ENCODE assay signal across 20 cellular contexts in genomic region chr7:7247658-7248057, GRCh38.
DNase-seq lines count a peak whose midpoint lies in the region; ATAC-seq and TF ChIP-seq lines count a peak whose summit lies in the region.
"Had no signal": no experiment of that assay in that cellular context is flagged by ENCODE, and none has a peak within 500 bp of the region (broad histone marks: within the 10 kb centered on the region; RNA-seq: fewer than 3 reads in every experiment).

No MANE protein-coding gene starts in this region.

- H3K9me2 ChIP-seq in OCI-LY1 (ENCODE audit: low read depth, low read length): no peaks in the 10 kb centered on the region

- no peaks in the 10 kb centered on the region for H3F3A ChIP-seq in OCI-LY1 (ENCODE audit: insufficient read depth, low read length)

- peak overlapping the region; percentile 62 for H3K4me2 ChIP-seq in OCI-LY1 (ENCODE audit: low read length)

- no peaks in the 10 kb centered on the region for H3K27me3 ChIP-seq in OCI-LY1 (ENCODE audit: insufficient read depth, low read length)
- H3K27me3 ChIP-seq in endocrine pancreas (ENCODE audit: control insufficient read depth, insufficient read depth, low read length): no peaks in the 10 kb centered on the region
- H3K27me3 ChIP-seq: adrenal gland, suprapubic skin had no signal

- no peak for DNase-seq in activated naive CD4-positive, alpha-beta T cell treated with anti-CD3 and anti-CD28 coated beads, Interleukin-2, amount 50 U/mL, for 72 hours (ENCODE audit: low spot score in 2 of 2)
- no peak for DNase-seq in stimulated activated effector memory CD8-positive, alpha-beta T cell treated with anti-CD3 and anti-CD28 coated beads, Interleukin-12 subunit alpha, Interleukin-12 subunit beta, amount 100 ng/mL, for 72 hours (ENCODE audit: low spot score in 2 of 2)
- DNase-seq in stimulated activated CD4-positive, alpha-beta T cell treated with anti-CD3 and anti-CD28 coated beads, Interleukin-2, amount 100 ng/mL, for 48 hours: no peak
- DNase-seq in substantia nigra (lab: John Stamatoyannopoulos, UW) (no peak), NCI-H2171 (lab: John Stamatoyannopoulos, UW) (no peak)
- DNase-seq: activated CD4-positive, alpha-beta T cell treated with anti-CD3 and anti-CD28 coated beads for 1 hour; adrenal gland; Caco-2; EL; H9; kidney glomerular epithelial cell; NCI-H1694 treated with DMSO at 0.1 percent for 48 hours; Right ventricle myocardium superior; stimulated activated CD4-positive, alpha-beta T cell treated with anti-CD3 and anti-CD28 coated beads, Interleukin-2, amount 100 ng/mL, for 24 hours; T-helper 9 cell had no signal

- H3K9ac ChIP-seq in OCI-LY1 (ENCODE audit: low read length) (peak overlapping the region; percentile 9), endocrine pancreas (ENCODE audit: control insufficient read depth, insufficient read depth, low read length) (no peak overlapping the region)

- no peak for ATAC-seq in activated naive CD4-positive, alpha-beta T cell treated with anti-CD3 and anti-CD28 coated beads, Interleukin-2, amount 50 U/mL, for 72 hours
- ATAC-seq in stimulated activated effector memory CD8-positive, alpha-beta T cell treated with anti-CD3 and anti-CD28 coated beads, Interleukin-12 subunit alpha, Interleukin-12 subunit beta, amount 100 ng/mL, for 72 hours: no peak
- ATAC-seq: sciatic nerve had no signal

- H3K27ac Mint-ChIP-seq in activated naive CD4-positive, alpha-beta T cell treated with anti-CD3 and anti-CD28 coated beads, Interleukin-2, amount 50 U/mL, for 24 hours: no peak overlapping the region
- H3K27ac Mint-ChIP-seq in activated naive CD4-positive, alpha-beta T cell treated with anti-CD3 and anti-CD28 coated beads, Interleukin-2, amount 50 U/mL, for 72 hours: no peak overlapping the region
- H3K27ac Mint-ChIP-seq in stimulated activated effector memory CD8-positive, alpha-beta T cell treated with anti-CD3 and anti-CD28 coated beads, Interleukin-12 subunit alpha, Interleukin-12 subunit beta, amount 100 ng/mL, for 72 hours: peak overlapping the region; percentile 78
- H3K27ac Mint-ChIP-seq: H9 had no signal

- peak overlapping the region; percentile 30 for H3K4me3 Mint-ChIP-seq in activated naive CD4-positive, alpha-beta T cell treated with anti-CD3 and anti-CD28 coated beads, Interleukin-2, amount 50 U/mL, for 24 hours
- no peak overlapping the region for H3K4me3 Mint-ChIP-seq in stimulated activated effector memory CD8-positive, alpha-beta T cell treated with anti-CD3 and anti-CD28 coated beads, Interleukin-12 subunit alpha, Interleukin-12 subunit beta, amount 100 ng/mL, for 72 hours
- H3K4me3 Mint-ChIP-seq: H9 had no signal

- TF ChIP-seq CTCF in OCI-LY1 (IDR thresholded peaks at IDR 0.05; ENCODE audit: low read length): no peak

- H4K20me1 ChIP-seq in OCI-LY1 (ENCODE audit: insufficient read depth, low read length): no peaks in the 10 kb centered on the region

- no peaks in the 10 kb centered on the region for H3K27me3 Mint-ChIP-seq in activated naive CD4-positive, alpha-beta T cell treated with anti-CD3 and anti-CD28 coated beads, Interleukin-2, amount 50 U/mL, for 24 hours

- H3K4me1 ChIP-seq in OCI-LY1 (ENCODE audit: insufficient read depth, low read length, severe bottlenecking): peaks cover 76% of the 10 kb centered on the region
- peaks cover 38% of the 10 kb centered on the region for H3K4me1 ChIP-seq in endocrine pancreas (ENCODE audit: control insufficient read depth, insufficient read depth, low read length)
- H3K4me1 ChIP-seq: Caco-2 had no signal

- peaks cover 25% of the 10 kb centered on the region for H3K36me3 Mint-ChIP-seq in activated naive CD4-positive, alpha-beta T cell treated with anti-CD3 and anti-CD28 coated beads, Interleukin-2, amount 50 U/mL, for 24 hours
- H3K36me3 Mint-ChIP-seq in activated naive CD4-positive, alpha-beta T cell treated with anti-CD3 and anti-CD28 coated beads, Interleukin-2, amount 50 U/mL, for 72 hours: peaks cover 0 to 29% of the 10 kb centered on the region in 2 donors
- peaks cover 29% of the 10 kb centered on the region for H3K36me3 Mint-ChIP-seq in stimulated activated effector memory CD8-positive, alpha-beta T cell treated with anti-CD3 and anti-CD28 coated beads, Interleukin-12 subunit alpha, Interleukin-12 subunit beta, amount 100 ng/mL, for 72 hours

- H3K4me1 Mint-ChIP-seq in activated naive CD4-positive, alpha-beta T cell treated with anti-CD3 and anti-CD28 coated beads, Interleukin-2, amount 50 U/mL, for 24 hours: peaks cover 44% of the 10 kb centered on the region
- H3K4me1 Mint-ChIP-seq in stimulated activated effector memory CD8-positive, alpha-beta T cell treated with anti-CD3 and anti-CD28 coated beads, Interleukin-12 subunit alpha, Interleukin-12 subunit beta, amount 100 ng/mL, for 72 hours: peaks cover 2% of the 10 kb centered on the region

- H3K4me3 ChIP-seq in OCI-LY1 (ENCODE audit: low read depth, low read length, poor library complexity, severe bottlenecking) (peak overlapping the region; percentile 18), endocrine pancreas (ENCODE audit: control insufficient read depth, insufficient read depth, low read length) (peak overlapping the region; percentile 56)
- H3K4me3 ChIP-seq: suprapubic skin had no signal

- H3K36me3 ChIP-seq in OCI-LY1 (ENCODE audit: insufficient read depth, low read length): peaks cover 36% of the 10 kb centered on the region
- no peaks in the 10 kb centered on the region for H3K36me3 ChIP-seq in endocrine pancreas (ENCODE audit: control insufficient read depth, insufficient read depth, low read length)
- H3K36me3 ChIP-seq: adrenal gland had no signal

- H3K79me2 ChIP-seq in OCI-LY1 (ENCODE audit: insufficient read depth, low read length): peaks cover 2% of the 10 kb centered on the region; the same call in 1 of the 2 replicates

- H2AFZ ChIP-seq in OCI-LY1 (ENCODE audit: low read length): no peak overlapping the region

- H3K27ac ChIP-seq in OCI-LY1 (ENCODE audit: low read depth, low read length, poor library complexity, severe bottlenecking) (peak overlapping the region; percentile 16), substantia nigra (ENCODE audit: low read depth, low read length, poor library complexity, severe bottlenecking) (no peak overlapping the region)
- H3K27ac ChIP-seq: adrenal gland, suprapubic skin had no signal

- no peaks in the 10 kb centered on the region for H3K9me3 ChIP-seq in OCI-LY1 (ENCODE audit: low read length)
- no peaks in the 10 kb centered on the region for H3K9me3 ChIP-seq in endocrine pancreas (ENCODE audit: control insufficient read depth, low read length)
- H3K9me3 ChIP-seq: Caco-2, suprapubic skin had no signal

- H3K9me3 Mint-ChIP-seq in activated naive CD4-positive, alpha-beta T cell treated with anti-CD3 and anti-CD28 coated beads, Interleukin-2, amount 50 U/mL, for 24 hours: no peaks in the 10 kb centered on the region
- H3K9me3 Mint-ChIP-seq in activated naive CD4-positive, alpha-beta T cell treated with anti-CD3 and anti-CD28 coated beads, Interleukin-2, amount 50 U/mL, for 72 hours: no peaks in the 10 kb centered on the region
- no peaks in the 10 kb centered on the region for H3K9me3 Mint-ChIP-seq in stimulated activated effector memory CD8-positive, alpha-beta T cell treated with anti-CD3 and anti-CD28 coated beads, Interleukin-12 subunit alpha, Interleukin-12 subunit beta, amount 100 ng/mL, for 72 hours
- H3K9me3 Mint-ChIP-seq: H9 had no signal
